In genomic region chr19:33177417-33177976, GRCh38 we compare ENCODE assay signal across 8 cellular contexts. TPM values are rescaled to one million over a fixed set of nuclear protein-coding genes. Genes with fewer than 3 reads are reported as not detected.
DNase-seq lines count a peak whose midpoint lies in the region; ATAC-seq and TF ChIP-seq lines count a peak whose summit lies in the region.

No MANE protein-coding gene starts in this region.

- H3K27ac ChIP-seq in angular gyrus (ENCODE audit: low read depth, low read length) (peak overlapping the region; percentile 74), layer of hippocampus (ENCODE audit: low read depth, low read length) (peak overlapping the region; percentile 89), suprapubic skin (peak overlapping the region; percentile 84)

- H3K9me3 ChIP-seq in suprapubic skin, result no peaks in the 10 kb centered on the region

- 0% methylated on average over 4 of the region's 38 CpGs for WGBS in suprapubic skin

- ATAC-seq in GM21576 (IDR thresholded peaks at IDR 0.05; ENCODE audit: unreplicated experiment), result peak; percentile 10

- no peak for TF ChIP-seq POLR2A in suprapubic skin (IDR thresholded peaks at IDR 0.05)

- peaks cover 22% of the 10 kb centered on the region for H3K4me1 ChIP-seq in suprapubic skin

- peak overlapping the region; percentile 65 for H3K4me3 ChIP-seq in suprapubic skin

- H3K27me3 ChIP-seq in layer of hippocampus (ENCODE audit: control insufficient read depth, insufficient read depth, low read length), result no peaks in the 10 kb centered on the region
- H3K27me3 ChIP-seq in suprapubic skin, result no peaks in the 10 kb centered on the region

- H3K36me3 ChIP-seq in suprapubic skin, result no peaks in the 10 kb centered on the region

- peak; percentile 30 to 59 for TF ChIP-seq CTCF in suprapubic skin (IDR thresholded peaks at IDR 0.05)

- DNase-seq in NCI-H526 (lab: John Stamatoyannopoulos, UW) (peak; percentile 80 to 93), NCI-H526 treated with DMSO at 0.1 percent for 48 hours (lab: John Stamatoyannopoulos, UW) (no peak), NCI-H146 (lab: John Stamatoyannopoulos, UW) (peak; percentile 84), suprapubic skin (ENCODE audit: low spot score in 2 of 2) (peak in 1 of 2 donors; percentile 89), DMS153 (lab: John Stamatoyannopoulos, UW) (no peak)

- TF ChIP-seq EP300 in suprapubic skin (IDR thresholded peaks at IDR 0.05), result no peak

RNA-seq across cellular contexts. Expression of gene LRP3, which starts 16.6 kb away (rescaled TPM):
- total RNA-seq in suprapubic skin, result 10 to 100 TPM in 3 of 4 donors, 1 to 10 TPM in 1; 9.8 to 17.1 (median 14.0) TPM

RNA-seq across cellular contexts. Expression of gene WDR88, which starts 45.6 kb away (rescaled TPM):
- total RNA-seq in suprapubic skin, result not detected

RNA-seq across cellular contexts. Expression of gene SLC7A10, which starts 48.2 kb away (rescaled TPM):
- total RNA-seq in suprapubic skin, result under 1 TPM in 2 of 4 donors, not detected in 2; 0.38 to 0.93 TPM

Comparison
In these comparisons a context has a peak if more than half of its experiments do, and no peak if none do; other contexts are left out.
1. DNase-seq: peak in NCI-H526 (2 of 2) and NCI-H146 (single experiment); none in NCI-H526 treated with DMSO at 0.1 percent for 48 hours (single experiment) and DMS153 (single experiment).
2. Peak in every context shown above with its lines, with median percentiles within 50 percentile points of each other: H3K27ac ChIP-seq.